Comparison of ENCODE assay signal across 14 cellular contexts in genomic region chr14:67464377-67464776, GRCh38. TPM values are rescaled to one million over a fixed set of nuclear protein-coding genes. Genes with fewer than 3 reads are reported as not detected.
A peak's percentile ranks its signal among the peaks of the same experiment; 100 is the strongest.
DNase-seq lines count a peak whose midpoint lies in the region; ATAC-seq and TF ChIP-seq lines count a peak whose summit lies in the region.
"Had no signal": no experiment of that assay in that cellular context is flagged by ENCODE, and none has a peak within 500 bp of the region (broad histone marks: within the 10 kb centered on the region; RNA-seq: fewer than 3 reads in every experiment).

No MANE protein-coding gene starts in this region.

- no peak overlapping the region for H3K4me3 ChIP-seq in CD8-positive, alpha-beta T cell (ENCODE audit: low read depth, low read length)
- H3K4me3 ChIP-seq in naive thymus-derived CD4-positive, alpha-beta T cell (ENCODE audit: low read length): peak overlapping the region; percentile 20
- H3K4me3 ChIP-seq in brain microvascular endothelial cell (ENCODE audit: low read depth, low read length): no peak overlapping the region
- H3K4me3 ChIP-seq: GM23248 had no signal

- H3K4me1 ChIP-seq in CD8-positive, alpha-beta T cell (ENCODE audit: insufficient read depth, low read length): peaks cover 42% of the 10 kb centered on the region
- peaks cover 9 to 21% of the 10 kb centered on the region in 2 donors for H3K4me1 ChIP-seq in naive thymus-derived CD4-positive, alpha-beta T cell (ENCODE audit: control insufficient read depth in 2 of 2, insufficient read depth in 2 of 2, low read length in 2 of 2)

- H3K4me3 Mint-ChIP-seq in CD8-positive, alpha-beta T cell: peak overlapping the region; percentile 2
- peak overlapping the region; percentile 33 for H3K4me3 Mint-ChIP-seq in T-helper 17 cell
- H3K4me3 Mint-ChIP-seq in naive thymus-derived CD4-positive, alpha-beta T cell: peak overlapping the region in 8 of 10 donors; percentile 11 to 70 (median 52)

- H3K4me1 Mint-ChIP-seq in CD8-positive, alpha-beta T cell (ENCODE audit: low read depth): peaks cover 47% of the 10 kb centered on the region
- H3K4me1 Mint-ChIP-seq in T-helper 17 cell: peaks cover 29% of the 10 kb centered on the region
- H3K4me1 Mint-ChIP-seq in naive thymus-derived CD4-positive, alpha-beta T cell: peaks cover 13 to 51% (median 36%) of the 10 kb centered on the region in 7 donors

- H3K27me3 Mint-ChIP-seq in CD8-positive, alpha-beta T cell (ENCODE audit: low read depth): no peaks in the 10 kb centered on the region
- no peaks in the 10 kb centered on the region for H3K27me3 Mint-ChIP-seq in T-helper 17 cell
- peaks cover 0 to 23% (median 0%) of the 10 kb centered on the region in 5 donors for H3K27me3 Mint-ChIP-seq in naive thymus-derived CD4-positive, alpha-beta T cell

- in situ Hi-C loops in brain microvascular endothelial cell (cut with HindIII; ENCODE audit: low pct_ligation_motif_present, low sequenced_read_pairs): no loop called here

- peak; percentile 72 for ATAC-seq in CD8-positive, alpha-beta T cell
- peak; percentile 50 for ATAC-seq in T-helper 17 cell
- peak; percentile 90 for ATAC-seq in naive thymus-derived CD4-positive, alpha-beta T cell

- intact Hi-C loops in CD8-positive, alpha-beta T cell (cut with DNase I, micrococcal nuclease): loop anchor here in 1 of 2 experiments (10.0 kb wide), 1 partner anchor 50 kb away; no protein-coding TSS in a partner anchor
- intact Hi-C loops in naive thymus-derived CD4-positive, alpha-beta T cell (cut with micrococcal nuclease): loop anchor here (1.0 to 10.0 kb wide), 3 partner anchors 24 to 50 kb away; partner anchors contain the start of gene TMEM229B (in 1 of the 2)

- H3K27ac Mint-ChIP-seq in CD8-positive, alpha-beta T cell: peak overlapping the region; percentile 70
- H3K27ac Mint-ChIP-seq in T-helper 17 cell: peak overlapping the region; percentile 45
- H3K27ac Mint-ChIP-seq in naive thymus-derived CD4-positive, alpha-beta T cell: peak overlapping the region in 8 of 9 donors; percentile 10 to 96 (median 76)

- H3K27me3 ChIP-seq in CD8-positive, alpha-beta T cell (ENCODE audit: insufficient read depth, low read length): no peaks in the 10 kb centered on the region
- H3K27me3 ChIP-seq in naive thymus-derived CD4-positive, alpha-beta T cell (ENCODE audit: control insufficient read depth in 2 of 2, insufficient read depth in 2 of 2, low read length in 2 of 2): no peaks in the 10 kb centered on the region
- H3K27me3 ChIP-seq in brain microvascular endothelial cell (replicated peaks): no peaks in the 10 kb centered on the region

- peak overlapping the region; percentile 2 for H3K27ac ChIP-seq in CD8-positive, alpha-beta T cell (ENCODE audit: low read depth, low read length)
- no peak overlapping the region for H3K27ac ChIP-seq in naive thymus-derived CD4-positive, alpha-beta T cell (ENCODE audit: low read depth, low read length)
- H3K27ac ChIP-seq in brain microvascular endothelial cell: no peak overlapping the region
- H3K27ac ChIP-seq: GM23248 had no signal

- H3K36me3 ChIP-seq in CD8-positive, alpha-beta T cell (ENCODE audit: insufficient read depth, low read length): no peaks in the 10 kb centered on the region
- H3K36me3 ChIP-seq in naive thymus-derived CD4-positive, alpha-beta T cell (ENCODE audit: control insufficient read depth in 2 of 3, insufficient read depth in 3 of 3, low read length in 3 of 3): no peaks in the 10 kb centered on the region
- no peaks in the 10 kb centered on the region for H3K36me3 ChIP-seq in brain microvascular endothelial cell (replicated peaks)

- POLR2A ChIA-PET in CD8-positive, alpha-beta T cell (lab: Charles Lee): interaction anchor here (0.7 to 1.7 kb wide), 3 partner anchors 19 to 51 kb away, joined by 3 to 6 read pairs (median 4); no protein-coding TSS in a partner anchor
- POLR2A ChIA-PET in naive thymus-derived CD4-positive, alpha-beta T cell (lab: Charles Lee): interaction anchor here (0.9 to 1.6 kb wide), 3 partner anchors 24 to 136 kb away, joined by 3 to 10 read pairs (median 3); partner anchors contain the start of genes PIGH and TMEM229B

- H3K36me3 Mint-ChIP-seq in CD8-positive, alpha-beta T cell: no peaks in the 10 kb centered on the region
- H3K36me3 Mint-ChIP-seq in T-helper 17 cell (ENCODE audit: low read depth): peaks cover 2% of the 10 kb centered on the region
- peaks cover 0 to 3% (median 0%) of the 10 kb centered on the region in 5 donors for H3K36me3 Mint-ChIP-seq in naive thymus-derived CD4-positive, alpha-beta T cell

- no peak for TF ChIP-seq CTCF in CD8-positive, alpha-beta T cell (IDR thresholded peaks at IDR 0.05)
- TF ChIP-seq CTCF in brain microvascular endothelial cell (IDR thresholded peaks at IDR 0.05; ENCODE audit: low read depth, low read length, missing control alignments): no peak

- DNase-seq in activated gamma-delta T cell treated with Interleukin-2 at 50 U/mL for 16 hours (peak; percentile 52), activated gamma-delta T cell (lab: John Stamatoyannopoulos, UW) (no peak), T-helper 17 cell (no peak), brain microvascular endothelial cell (no peak), NCI-H526 (lab: John Stamatoyannopoulos, UW) (no peak)
- peak in 6 of 7 experiments; percentile 16 to 72 (median 33) for DNase-seq in CD8-positive, alpha-beta T cell
- peak in 7 of 9 donors; percentile 54 to 86 (median 67) for DNase-seq in naive thymus-derived CD4-positive, alpha-beta T cell
- DNase-seq: ACHN, EL, GM23248, IMR-90, NCI-H1436, NCI-H2029 treated with DMSO at 0.1 percent for 48 hours, NCI-H510A treated with DMSO at 0.1 percent for 48 hours had no signal

- H3K9me3 Mint-ChIP-seq in CD8-positive, alpha-beta T cell: no peaks in the 10 kb centered on the region
- H3K9me3 Mint-ChIP-seq in naive thymus-derived CD4-positive, alpha-beta T cell: no peaks in the 10 kb centered on the region

- CTCF ChIA-PET in CD8-positive, alpha-beta T cell (lab: Charles Lee): interaction anchor here (1.0 to 6.1 kb wide), 6 partner anchors 13 to 107 kb away, joined by 3 to 24 read pairs (median 5); partner anchors contain the start of gene TMEM229B
- CTCF ChIA-PET in naive thymus-derived CD4-positive, alpha-beta T cell (lab: Charles Lee): interaction anchor here (0.5 to 1.1 kb wide), 2 partner anchors 20 to 107 kb away, joined by 3 read pairs; no protein-coding TSS in a partner anchor

- no peaks in the 10 kb centered on the region for H3K9me3 ChIP-seq in CD8-positive, alpha-beta T cell (ENCODE audit: low read length)
- no peaks in the 10 kb centered on the region for H3K9me3 ChIP-seq in T-helper 17 cell (ENCODE audit: control insufficient read depth, low read length, poor library complexity, severe bottlenecking)
- H3K9me3 ChIP-seq in naive thymus-derived CD4-positive, alpha-beta T cell (ENCODE audit: control insufficient read depth in 2 of 3, low read length in 3 of 3): no peaks in the 10 kb centered on the region

RNA-seq across cellular contexts. Expression of gene TMEM229B, which starts 24.1 kb away (rescaled TPM):
- total RNA-seq in CD8-positive, alpha-beta T cell: 1 to 10 TPM; 4.5 to 4.8 TPM
- 10 to 100 TPM; 12.7 to 15.2 TPM for total RNA-seq in T-helper 17 cell
- 10 to 100 TPM; 19.1 to 32.2 (median 30.6) TPM for total RNA-seq in naive thymus-derived CD4-positive, alpha-beta T cell
- polyA plus RNA-seq in naive thymus-derived CD4-positive, alpha-beta T cell: 10 to 100 TPM; 25.5 to 30.9 TPM
- polyA plus RNA-seq: IMR-90 had no signal

RNA-seq across cellular contexts. Expression of gene PLEK2, which starts 52.4 kb away (rescaled TPM):
- total RNA-seq in CD8-positive, alpha-beta T cell: not detected
- 1 to 10 TPM; 1.7 to 2.1 TPM for total RNA-seq in T-helper 17 cell
- total RNA-seq in naive thymus-derived CD4-positive, alpha-beta T cell: 1 to 10 TPM in 3 of 5 experiments, under 1 TPM in 2; 0.36 to 2.8 (median 1.5) TPM
- polyA plus RNA-seq in naive thymus-derived CD4-positive, alpha-beta T cell: 1 to 10 TPM; 4.1 to 5.4 TPM

Comparison
In these comparisons a context has a peak if more than half of its experiments do, and no peak if none do; other contexts are left out.
1. DNase-seq: peak in activated gamma-delta T cell treated with Interleukin-2 at 50 U/mL for 16 hours (single experiment), CD8-positive, alpha-beta T cell (6 of 7) and naive thymus-derived CD4-positive, alpha-beta T cell (7 of 9); none in activated gamma-delta T cell (single experiment), T-helper 17 cell (0 of 3), brain microvascular endothelial cell (single experiment) and NCI-H526 (0 of 2).
2. Peak in every context shown above with its lines, with median percentiles within 50 percentile points of each other: ATAC-seq, H3K27ac Mint-ChIP-seq and H3K4me3 Mint-ChIP-seq.